ENCODE assay signal across 27 cellular contexts in genomic region chr11:66227700-66228099, GRCh38. TPM values are rescaled to one million over a fixed set of nuclear protein-coding genes. Genes with fewer than 3 reads are reported as not detected.
"Had no signal": no experiment of that assay in that cellular context is flagged by ENCODE, and none has a peak within 500 bp of the region (broad histone marks: within the 10 kb centered on the region; RNA-seq: fewer than 3 reads in every experiment).

No MANE protein-coding gene starts in this region.

- H3K9me3 ChIP-seq: ovary, prostate gland, thyroid gland had no signal

- ATAC-seq: activated T-helper 17 cell treated with anti-CD3 and anti-CD28 coated beads, Interleukin-2, amount 50 U/mL, for 72 hours; esophagus mucosa; left lobe of liver; natural killer cell; T-cell had no signal

- DNase-seq: activated CD4-positive, alpha-beta T cell treated with anti-CD3 and anti-CD28 coated beads for 1 hour; activated CD4-positive, alpha-beta T cell treated with anti-CD3 and anti-CD28 coated beads, Interleukin-2, amount 50 U/mL, for 1 hour; activated CD8-positive, alpha-beta memory T cell treated with anti-CD3 and anti-CD28 coated beads for 24 hours; activated CD8-positive, alpha-beta memory T cell treated with anti-CD3 and anti-CD28 coated beads, Interleukin-2, amount 50 U/mL, for 4 hours; activated naive CD4-positive, alpha-beta T cell treated with Interleukin-2 at 50 U/mL for 16 hours; activated naive CD8-positive, alpha-beta T cell treated with anti-CD3 and anti-CD28 coated beads for 36 hours; activated T-cell treated with anti-CD3 and anti-CD28 coated beads, Interleukin-2, amount 50 U/mL, for 24 hours; effector memory CD4-positive, alpha-beta T cell; foreskin melanocyte; immature natural killer cell; midbrain; natural killer cell; ovary; stimulated activated CD4-positive, alpha-beta T cell treated with anti-CD3 and anti-CD28 coated beads, Interleukin-4, amount 100 ng/mL, for 4 hours; T-cell; thyroid gland had no signal

- H3K79me2 ChIP-seq: hepatocyte had no signal

- H3K4me1 ChIP-seq: prostate gland, thyroid gland had no signal

- H3K27ac Mint-ChIP-seq: activated naive CD8-positive, alpha-beta T cell treated with anti-CD3 and anti-CD28 coated beads for 36 hours; activated T-helper 17 cell treated with anti-CD3 and anti-CD28 coated beads, Interleukin-2, amount 50 U/mL, for 72 hours; immature natural killer cell; natural killer cell; stimulated activated naive CD8-positive, alpha-beta T cell treated with anti-CD3 and anti-CD28 coated beads, Interleukin-15, Interleukin-2, amounts not matched to agents 100 ng/mL and 50 ng/mL, for 24 hours; T-cell; T-helper 2 cell treated with Interferon-gamma antibody and Interleukin-4, amounts not matched to agents 5 μg/mL and 100 μg/mL, for 36 hours had no signal

- H3K27ac ChIP-seq: cardiac muscle cell, neutrophil, ovary, thyroid gland, VCaP had no signal

- H3K27me3 ChIP-seq: cardiac muscle cell, hepatocyte, neutrophil, ovary, thyroid gland had no signal

- H3K9me3 Mint-ChIP-seq: activated naive CD8-positive, alpha-beta T cell treated with anti-CD3 and anti-CD28 coated beads for 36 hours; activated T-cell treated with anti-CD3 and anti-CD28 coated beads, Interleukin-2, amount 50 U/mL, for 24 hours; activated T-helper 17 cell treated with anti-CD3 and anti-CD28 coated beads, Interleukin-2, amount 50 U/mL, for 72 hours; immature natural killer cell; natural killer cell; stimulated activated naive CD8-positive, alpha-beta T cell treated with anti-CD3 and anti-CD28 coated beads, Interleukin-15, Interleukin-2, amounts not matched to agents 100 ng/mL and 50 ng/mL, for 24 hours; T-cell; T-helper 2 cell treated with Interferon-gamma antibody and Interleukin-4, amounts not matched to agents 5 μg/mL and 100 μg/mL, for 36 hours had no signal

- H3K4me3 Mint-ChIP-seq: activated naive CD8-positive, alpha-beta T cell treated with anti-CD3 and anti-CD28 coated beads for 36 hours; activated T-cell treated with anti-CD3 and anti-CD28 coated beads, Interleukin-2, amount 50 U/mL, for 24 hours; activated T-helper 17 cell treated with anti-CD3 and anti-CD28 coated beads, Interleukin-2, amount 50 U/mL, for 72 hours; immature natural killer cell; natural killer cell; stimulated activated naive CD8-positive, alpha-beta T cell treated with anti-CD3 and anti-CD28 coated beads, Interleukin-15, Interleukin-2, amounts not matched to agents 100 ng/mL and 50 ng/mL, for 24 hours; T-cell; T-helper 2 cell treated with Interferon-gamma antibody and Interleukin-4, amounts not matched to agents 5 μg/mL and 100 μg/mL, for 36 hours had no signal

- H3K27me3 Mint-ChIP-seq: activated naive CD8-positive, alpha-beta T cell treated with anti-CD3 and anti-CD28 coated beads for 36 hours; activated T-cell treated with anti-CD3 and anti-CD28 coated beads, Interleukin-2, amount 50 U/mL, for 24 hours; activated T-helper 17 cell treated with anti-CD3 and anti-CD28 coated beads, Interleukin-2, amount 50 U/mL, for 72 hours; stimulated activated naive CD8-positive, alpha-beta T cell treated with anti-CD3 and anti-CD28 coated beads, Interleukin-15, Interleukin-2, amounts not matched to agents 100 ng/mL and 50 ng/mL, for 24 hours; T-cell had no signal

- H3K4me2 ChIP-seq: hepatocyte had no signal

- H3K4me3 ChIP-seq: cardiac muscle cell, hepatocyte, ovary, prostate gland, thyroid gland had no signal

- H3K36me3 ChIP-seq: ovary had no signal

- H2AFZ ChIP-seq: hepatocyte had no signal

RNA-seq across cellular contexts. Expression of gene CNIH2, which starts 50.3 kb away (rescaled TPM):
- total RNA-seq: dermis microvascular lymphatic vessel endothelial cell, thyroid gland had no signal
- polyA plus RNA-seq: immature natural killer cell had no signal
